In genomic region chr20:53708129-53708968, GRCh38 we compare ENCODE assay signal across 8 cellular contexts.
DNase-seq lines count a peak whose midpoint lies in the region; ATAC-seq, FAIRE-seq and TF ChIP-seq lines count a peak whose summit lies in the region.

No MANE protein-coding gene starts in this region.

- ATAC-seq in HG02678 (IDR thresholded peaks at IDR 0.05; ENCODE audit: unreplicated experiment) (peak; percentile 71), HG03520 (IDR thresholded peaks at IDR 0.05; ENCODE audit: unreplicated experiment) (no peak)

- peak overlapping the region; percentile 12 for H2AFZ ChIP-seq in astrocyte (ENCODE audit: low read depth, low read length)

- intact Hi-C loops in sigmoid colon (cut with DNase I), result no loop called here

- peaks cover 31% of the 10 kb centered on the region for H3K4me1 Mint-ChIP-seq in astrocyte (ENCODE audit: low read depth, unreplicated experiment)

- no peaks in the 10 kb centered on the region for H3K9me3 ChIP-seq in astrocyte (ENCODE audit: insufficient read depth, low read depth, low read length)
- no peaks in the 10 kb centered on the region for H3K9me3 ChIP-seq in sigmoid colon

- 18 to 20% methylated on average over 6 of the region's 6 CpGs for WGBS in sigmoid colon, 2 donors

- H3K27me3 Mint-ChIP-seq in astrocyte (ENCODE audit: low read depth, unreplicated experiment), result no peaks in the 10 kb centered on the region

- H3K79me2 ChIP-seq in astrocyte (ENCODE audit: insufficient read depth, low read length), result no peaks in the 10 kb centered on the region

- H3K4me3 ChIP-seq in astrocyte (ENCODE audit: insufficient read depth, low read depth, low read length), result peak overlapping the region; percentile 21
- no peak overlapping the region for H3K4me3 ChIP-seq in sigmoid colon

- DNase-seq in GM13976 (ENCODE audit: low spot score) (peak; percentile 57), NOMO-1 treated with dmso at 0.1 percent for 144 hours (lab: John Stamatoyannopoulos, UW; ENCODE audit: unreplicated experiment) (peak; percentile 61), astrocyte (ENCODE audit: low read depth) (peak; percentile 91), sigmoid colon (no peak), DMS53 (lab: John Stamatoyannopoulos, UW) (no peak), frontal cortex (ENCODE audit: low spot score in 2 of 2) (no peak)

- H3K27ac Mint-ChIP-seq in astrocyte (ENCODE audit: unreplicated experiment), result peak overlapping the region; percentile 97

- no peak for TF ChIP-seq EP300 in sigmoid colon (IDR thresholded peaks at IDR 0.05)

- TF ChIP-seq POLR2A in sigmoid colon (IDR thresholded peaks at IDR 0.05), result no peak

- FAIRE-seq in astrocyte (lab: Jason Lieb, UNC) (no peak), frontal cortex (lab: Jason Lieb, UNC) (no peak)

- no peaks in the 10 kb centered on the region for H3K9me3 Mint-ChIP-seq in astrocyte (ENCODE audit: unreplicated experiment)

- peak overlapping the region; percentile 78 for H3K27ac ChIP-seq in astrocyte (ENCODE audit: low read depth, low read length)
- H3K27ac ChIP-seq in sigmoid colon, result peak overlapping the region in 3 of 4 donors; percentile 3 to 52 (median 3)

- peak overlapping the region; percentile 52 for H3K4me3 Mint-ChIP-seq in astrocyte (ENCODE audit: unreplicated experiment)

- H3K36me3 ChIP-seq in astrocyte (ENCODE audit: insufficient read depth, low read length), result no peaks in the 10 kb centered on the region
- H3K36me3 ChIP-seq in sigmoid colon, result no peaks in the 10 kb centered on the region

- H3K27me3 ChIP-seq in astrocyte (ENCODE audit: insufficient read depth, low read length), result no peaks in the 10 kb centered on the region
- no peaks in the 10 kb centered on the region for H3K27me3 ChIP-seq in sigmoid colon

- peak overlapping the region; percentile 66 for H3K9ac ChIP-seq in astrocyte (ENCODE audit: low read length)

- TF ChIP-seq CTCF in GM13976 (IDR thresholded peaks at IDR 0.05; ENCODE audit: borderline replicate concordance, control extremely low read depth, extremely low read depth, insufficient read depth, missing control alignments) (no peak), astrocyte (IDR thresholded peaks at IDR 0.05; ENCODE audit: insufficient read depth, low read depth, low read length) (no peak), sigmoid colon (IDR thresholded peaks at IDR 0.05) (no peak)

- peaks cover 31% of the 10 kb centered on the region for H3K4me1 ChIP-seq in astrocyte (ENCODE audit: insufficient read depth, low read length)
- peaks cover 0 to 19% (median 14%) of the 10 kb centered on the region in 4 donors for H3K4me1 ChIP-seq in sigmoid colon

- in situ Hi-C loops in GM13976 (cut with MboI; ENCODE audit: low sequenced_read_pairs, unreplicated experiment), result no loop called here

- H3K4me2 ChIP-seq in astrocyte (ENCODE audit: low read length), result peak overlapping the region; percentile 74

- H4K20me1 ChIP-seq in astrocyte (ENCODE audit: insufficient read depth, low read length), result no peaks in the 10 kb centered on the region

- no peaks in the 10 kb centered on the region for H3K36me3 Mint-ChIP-seq in astrocyte (ENCODE audit: low read depth, unreplicated experiment)

Comparison
In these comparisons a context has a peak if more than half of its experiments do, and no peak if none do; other contexts are left out.
1. DNase-seq: peak in GM13976 (single experiment), NOMO-1 treated with dmso at 0.1 percent for 144 hours (single experiment) and astrocyte (single experiment); none in sigmoid colon (single experiment), DMS53 (single experiment) and frontal cortex (0 of 2).